15 cellular contexts compared by ENCODE assay signal in the genomic region with DNA sequence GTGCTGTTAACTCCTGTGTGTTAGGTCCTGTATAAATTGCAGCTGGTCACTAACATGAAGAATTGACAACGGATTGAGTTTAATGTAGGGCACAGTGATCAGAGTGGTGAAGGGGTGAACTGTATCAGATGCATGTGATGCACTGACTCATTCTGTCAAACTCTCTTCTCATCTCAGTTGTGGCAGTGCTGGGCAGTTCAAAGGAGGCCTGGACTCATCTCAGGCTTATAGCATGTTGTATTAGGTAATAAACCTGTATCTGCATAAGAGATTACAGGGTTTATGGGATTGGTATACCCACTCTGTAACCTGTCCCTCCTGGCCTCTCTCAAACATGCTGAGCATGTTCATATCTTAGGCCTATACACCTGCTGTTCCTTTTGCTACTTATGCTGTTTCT.
"Had no signal": no experiment of that assay in that cellular context is flagged by ENCODE, and none has a peak within 500 bp of the region (broad histone marks: within the 10 kb centered on the region; RNA-seq: fewer than 3 reads in every experiment).

No MANE protein-coding gene starts in this region.

- H3K4me3 ChIP-seq: ascending aorta, coronary artery, prostate gland, right atrium auricular region, stomach, testis, upper lobe of right lung had no signal

- H3K27me3 ChIP-seq: ascending aorta, right atrium auricular region, stomach, testis, upper lobe of right lung had no signal

- H3K4me1 ChIP-seq: ascending aorta, prostate gland, right atrium auricular region, stomach, testis, upper lobe of right lung had no signal

- H3K9me3 ChIP-seq: ascending aorta, prostate gland, right atrium auricular region, SK-N-SH, testis, upper lobe of right lung had no signal

- ATAC-seq: upper lobe of right lung had no signal

- H3K4me3 Mint-ChIP-seq: activated B cell treated with CpG ODN at 0.5 μM for 24 hours; activated T-helper 1 cell treated with anti-CD3 and anti-CD28 coated beads, Interleukin-12 subunit alpha, Interleukin-12 subunit beta, Interleukin-2, Interleukin-4 antibody, amounts not matched to agents 30 ng/mL and 10 ng/mL and 1 ng/mL, durations not matched to agents 14 hours and 24 hours and 36 hours; memory B cell had no signal

- DNase-seq: activated B cell treated with CpG ODN at 0.5 μM for 24 hours; activated CD4-positive, alpha-beta T cell treated with anti-CD3 and anti-CD28 coated beads, Interleukin-2, amount 50 U/mL, for 1 hour; erythroblast; head of caudate nucleus; naive B cell; SK-N-SH; stomach; testis; upper lobe of right lung had no signal

- H3K36me3 ChIP-seq: ascending aorta, prostate gland, right atrium auricular region, stomach, upper lobe of right lung had no signal

- H3K27me3 Mint-ChIP-seq: activated B cell treated with CpG ODN at 0.5 μM for 24 hours, naive B cell had no signal

- H3K27ac ChIP-seq: ascending aorta, coronary artery, prostate gland, right atrium auricular region, stomach, testis, upper lobe of right lung had no signal

- H3K27ac Mint-ChIP-seq: activated B cell treated with CpG ODN at 0.5 μM for 24 hours; activated T-helper 1 cell treated with anti-CD3 and anti-CD28 coated beads, Interleukin-12 subunit alpha, Interleukin-12 subunit beta, Interleukin-2, Interleukin-4 antibody, amounts not matched to agents 30 ng/mL and 10 ng/mL and 1 ng/mL, durations not matched to agents 14 hours and 24 hours and 36 hours; memory B cell had no signal

- H3K36me3 Mint-ChIP-seq: naive B cell had no signal
